ENCODE assay signal across 8 cellular contexts in the genomic region with DNA sequence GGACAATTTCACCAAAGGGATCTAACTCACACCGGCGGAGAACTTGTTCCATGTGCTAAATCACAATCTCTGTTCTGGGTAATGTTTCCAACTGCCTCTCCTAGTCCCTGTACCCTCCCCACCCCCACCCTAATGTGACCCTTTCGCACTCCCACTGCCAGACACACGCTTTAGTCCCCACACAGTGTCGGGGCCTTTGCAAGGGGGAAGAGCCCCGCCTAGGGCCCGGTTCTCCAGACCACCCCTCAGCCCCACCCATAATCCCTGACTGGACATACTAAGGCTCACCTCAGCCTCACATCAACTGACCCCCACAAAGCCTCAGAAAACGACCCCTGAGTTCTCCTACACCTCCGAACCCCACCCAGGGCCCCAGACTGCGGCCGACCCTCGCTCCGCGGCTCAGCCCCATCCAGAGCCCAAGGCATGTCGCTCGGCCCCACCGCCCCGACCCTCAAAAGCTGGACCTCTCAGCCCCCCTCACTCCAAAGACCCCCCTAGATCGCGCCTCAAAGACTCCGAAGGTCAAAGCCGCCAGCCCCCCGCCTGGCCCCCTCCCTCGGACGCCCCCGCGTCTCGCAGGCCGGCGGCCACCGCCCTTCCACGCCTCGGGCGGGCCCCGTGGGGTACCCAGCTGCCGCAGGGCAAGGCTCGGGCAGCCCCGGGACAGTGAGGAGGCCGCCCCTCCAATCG.
DNase-seq lines count a peak whose midpoint lies in the region; FAIRE-seq and TF ChIP-seq lines count a peak whose summit lies in the region.

No MANE protein-coding gene starts in this region.

- peaks cover 18% of the 10 kb centered on the region for H3K4me1 Mint-ChIP-seq in astrocyte (ENCODE audit: low read depth, unreplicated experiment)

- H3K4me3 Mint-ChIP-seq in astrocyte (ENCODE audit: unreplicated experiment): peak overlapping the region; percentile 98

- H3K36me3 ChIP-seq in HAP-1 (replicated peaks) (no peaks in the 10 kb centered on the region; the same call in none of the 2 replicates), astrocyte (ENCODE audit: insufficient read depth, low read length) (no peaks in the 10 kb centered on the region), iPS-18a (ENCODE audit: control insufficient read depth, low read depth, low read length) (no peaks in the 10 kb centered on the region)

- peaks cover 48% of the 10 kb centered on the region for H4K20me1 ChIP-seq in astrocyte (ENCODE audit: insufficient read depth, low read length)

- H2AFZ ChIP-seq in astrocyte (ENCODE audit: low read depth, low read length): peak overlapping the region; percentile 2

- peak overlapping the region; percentile 97 for H3K27ac ChIP-seq in astrocyte (ENCODE audit: low read depth, low read length)
- H3K27ac ChIP-seq in iPS-18a (ENCODE audit: low read length): peak overlapping the region; percentile 33
- H3K27ac ChIP-seq in skin epidermis: peak overlapping the region; percentile 87 to 100 (median 96)

- no peak for FAIRE-seq in astrocyte (lab: Jason Lieb, UNC)

- in situ Hi-C loops in HAP-1 (cut with MboI; ENCODE audit: low sequenced_read_pairs): no loop called here

- H3K27ac Mint-ChIP-seq in astrocyte (ENCODE audit: unreplicated experiment): peak overlapping the region; percentile 100

- H3K36me3 Mint-ChIP-seq in astrocyte (ENCODE audit: low read depth, unreplicated experiment): peaks cover 3% of the 10 kb centered on the region

- H3K27me3 Mint-ChIP-seq in astrocyte (ENCODE audit: low read depth, unreplicated experiment): no peaks in the 10 kb centered on the region

- no peak for TF ChIP-seq CTCF in astrocyte (IDR thresholded peaks at IDR 0.05; ENCODE audit: insufficient read depth, low read depth, low read length)

- H3K4me1 ChIP-seq in HAP-1 (peaks cover 25% of the 10 kb centered on the region), astrocyte (ENCODE audit: insufficient read depth, low read length) (peaks cover 16% of the 10 kb centered on the region), iPS-18a (ENCODE audit: control insufficient read depth, low read depth, low read length) (peaks cover 12% of the 10 kb centered on the region)

- H3K27me3 ChIP-seq in HAP-1 (ENCODE audit: low read depth) (no peaks in the 10 kb centered on the region), astrocyte (ENCODE audit: insufficient read depth, low read length) (no peaks in the 10 kb centered on the region), iPS-18a (ENCODE audit: control insufficient read depth, insufficient read depth, low read length) (no peaks in the 10 kb centered on the region)

- H3K4me3 ChIP-seq in HAP-1 (peak overlapping the region; percentile 64), astrocyte (ENCODE audit: insufficient read depth, low read depth, low read length) (peak overlapping the region; percentile 100), iPS-18a (ENCODE audit: low read length) (peak overlapping the region; percentile 91), skin epidermis (peak overlapping the region; percentile 76 to 99 (median 92))

- peak overlapping the region; percentile 100 for H3K9ac ChIP-seq in astrocyte (ENCODE audit: low read length)
- H3K9ac ChIP-seq in iPS-18a (ENCODE audit: low read length): peak overlapping the region; percentile 89

- peak overlapping the region; percentile 100 for H3K4me2 ChIP-seq in astrocyte (ENCODE audit: low read length)

- H3K79me2 ChIP-seq in astrocyte (ENCODE audit: insufficient read depth, low read length): peaks cover 55% of the 10 kb centered on the region

- DNase-seq in NCI-H146 (lab: John Stamatoyannopoulos, UW) (peak; percentile 52), NCI-H146 treated with DMSO at 0.1 percent for 48 hours (lab: John Stamatoyannopoulos, UW; ENCODE audit: unreplicated experiment) (no peak), HAP-1 (ENCODE audit: low spot score in 2 of 2) (peak; percentile 32 to 64), NCI-H82 treated with DMSO at 0.1 percent for 48 hours (lab: John Stamatoyannopoulos, UW; ENCODE audit: unreplicated experiment) (peak; percentile 21), astrocyte (ENCODE audit: low read depth) (peak; percentile 27), epidermal melanocyte (ENCODE audit: insufficient read length, low spot score) (no peak)

- no peaks in the 10 kb centered on the region for H3K9me3 Mint-ChIP-seq in astrocyte (ENCODE audit: unreplicated experiment)

- no peaks in the 10 kb centered on the region for H3K9me3 ChIP-seq in HAP-1
- no peaks in the 10 kb centered on the region for H3K9me3 ChIP-seq in astrocyte (ENCODE audit: insufficient read depth, low read depth, low read length)
- H3K9me3 ChIP-seq in iPS-18a (ENCODE audit: control insufficient read depth, low read depth, low read length): no peaks in the 10 kb centered on the region

Comparison
In these comparisons a context has a peak if more than half of its experiments do, and no peak if none do; other contexts are left out.
1. DNase-seq: peak in NCI-H146 (single experiment), HAP-1 (2 of 2), NCI-H82 treated with DMSO at 0.1 percent for 48 hours (single experiment) and astrocyte (single experiment); none in NCI-H146 treated with DMSO at 0.1 percent for 48 hours (single experiment) and epidermal melanocyte (single experiment).
2. H3K27ac ChIP-seq: peak in every context shown above with its lines; median percentile 97 in astrocyte; 96 in skin epidermis; 33 in iPS-18a.
3. Peak in every context shown above with its lines, with median percentiles within 50 percentile points of each other: H3K4me3 ChIP-seq.